ENCODE assay signal across 22 cellular contexts in genomic region chr14:72554994-72555608, GRCh38.
DNase-seq lines count a peak whose midpoint lies in the region; ATAC-seq and TF ChIP-seq lines count a peak whose summit lies in the region.
"Had no signal": no experiment of that assay in that cellular context is flagged by ENCODE, and none has a peak within 500 bp of the region (broad histone marks: within the 10 kb centered on the region; RNA-seq: fewer than 3 reads in every experiment).

No MANE protein-coding gene starts in this region.

- in situ Hi-C loops in brain microvascular endothelial cell (cut with HindIII; ENCODE audit: low pct_ligation_motif_present, low sequenced_read_pairs), result no loop called here

- peak; percentile 37 for TF ChIP-seq CTCF in left ventricle myocardium inferior (IDR thresholded peaks at IDR 0.05; ENCODE audit: borderline replicate concordance)
- peak in 3 of 12 donors; percentile 7 to 22 (median 8) for TF ChIP-seq CTCF in heart left ventricle (IDR thresholded peaks at IDR 0.05)
- peak; percentile 23 for TF ChIP-seq CTCF in brain microvascular endothelial cell (IDR thresholded peaks at IDR 0.05; ENCODE audit: low read depth, low read length, missing control alignments)
- TF ChIP-seq CTCF in hepatocyte (IDR thresholded peaks at IDR 0.05; ENCODE audit: poor library complexity), result peak; percentile 3
- TF ChIP-seq CTCF in tibial artery (IDR thresholded peaks at IDR 0.05), result no peak

- H3K36me3 ChIP-seq in left ventricle myocardium inferior (no peaks in the 10 kb centered on the region), heart left ventricle (no peaks in the 10 kb centered on the region), brain microvascular endothelial cell (replicated peaks) (no peaks in the 10 kb centered on the region), hepatocyte (replicated peaks; ENCODE audit: insufficient read depth, low read depth) (no peaks in the 10 kb centered on the region), tibial artery (no peaks in the 10 kb centered on the region)
- H3K36me3 ChIP-seq: gastrocnemius medialis had no signal

- DNase-seq in left ventricle myocardium inferior (no peak), heart left ventricle (no peak), brain microvascular endothelial cell (no peak), hepatocyte (ENCODE audit: low spot score) (no peak), tibial artery (no peak)
- DNase-seq: activated CD4-positive, alpha-beta T cell treated with anti-CD3 and anti-CD28 coated beads for 36 hours; activated naive CD4-positive, alpha-beta T cell treated with Interleukin-2 at 50 U/mL for 16 hours; activated T-cell treated with anti-CD3 and anti-CD28 coated beads, Interleukin-2, amount 50 U/mL, for 48 hours; effector CD4-positive, alpha-beta T cell; gastrocnemius medialis; H7; KG1; mesendoderm; naive thymus-derived CD4-positive, alpha-beta T cell; NCI-H1436 treated with DMSO at 0.1 percent for 48 hours; NCI-H2171; OCI-M1; Right ventricle myocardium superior had no signal

- no peak overlapping the region for H3K4me2 ChIP-seq in hepatocyte

- no peaks in the 10 kb centered on the region for H3K79me2 ChIP-seq in hepatocyte

- H4K20me1 ChIP-seq in hepatocyte (ENCODE audit: insufficient read depth, poor library complexity, severe bottlenecking), result no peaks in the 10 kb centered on the region

- H3K9me3 ChIP-seq in left ventricle myocardium inferior (replicated peaks) (no peaks in the 10 kb centered on the region), heart left ventricle (no peaks in the 10 kb centered on the region), hepatocyte (ENCODE audit: low read depth) (no peaks in the 10 kb centered on the region), tibial artery (no peaks in the 10 kb centered on the region)
- H3K9me3 ChIP-seq: gastrocnemius medialis had no signal

- H3K9me2 ChIP-seq in hepatocyte (replicated peaks; ENCODE audit: insufficient read depth), result no peaks in the 10 kb centered on the region

- intact Hi-C loops in left ventricle myocardium inferior (cut with micrococcal nuclease) (no loop called here), heart left ventricle (cut with DNase I) (no loop called here), tibial artery (cut with DNase I; ENCODE audit: low total_unique reads) (no loop called here)

- no peak for TF ChIP-seq POLR2A in heart left ventricle (IDR thresholded peaks at IDR 0.05)

- 79 to 93% (median 88%) methylated on average over 4 to 5 of the region's 5 CpGs for WGBS in heart left ventricle, 4 donors
- 90% methylated on average over 5 of the region's 5 CpGs for WGBS in hepatocyte (ENCODE audit: low lambda C conversion rate, missing lambda C conversion rate)

- no peak for ATAC-seq in heart left ventricle
- no peak for ATAC-seq in HG02759 (IDR thresholded peaks at IDR 0.05; ENCODE audit: unreplicated experiment)
- no peak for ATAC-seq in GM19463 (IDR thresholded peaks at IDR 0.05; ENCODE audit: unreplicated experiment)
- no peak for ATAC-seq in GM18858 (IDR thresholded peaks at IDR 0.05; ENCODE audit: unreplicated experiment)
- ATAC-seq: activated CD4-positive, alpha-beta T cell treated with anti-CD3 and anti-CD28 coated beads for 36 hours; esophagus mucosa; gastrocnemius medialis; naive thymus-derived CD4-positive, alpha-beta T cell had no signal

- peaks cover 28% of the 10 kb centered on the region for H3K4me1 ChIP-seq in left ventricle myocardium inferior
- peaks cover 0 to 19% (median 5%) of the 10 kb centered on the region in 12 donors for H3K4me1 ChIP-seq in heart left ventricle
- no peaks in the 10 kb centered on the region for H3K4me1 ChIP-seq in hepatocyte (ENCODE audit: insufficient read depth)
- peaks cover 0 to 52% (median 46%) of the 10 kb centered on the region in 4 donors for H3K4me1 ChIP-seq in tibial artery

- H2AFZ ChIP-seq in hepatocyte, result no peak overlapping the region

- H3K27me3 ChIP-seq in left ventricle myocardium inferior (ENCODE audit: low read depth) (peaks cover 12% of the 10 kb centered on the region), heart left ventricle (peaks cover 0 to 3% (median 0%) of the 10 kb centered on the region in 9 donors), brain microvascular endothelial cell (replicated peaks) (no peaks in the 10 kb centered on the region), hepatocyte (peaks cover 3% of the 10 kb centered on the region), tibial artery (no peaks in the 10 kb centered on the region)
- H3K27me3 ChIP-seq: gastrocnemius medialis had no signal

- H3K27ac ChIP-seq in left ventricle myocardium inferior (replicated peaks) (no peak overlapping the region), heart left ventricle (no peak overlapping the region), brain microvascular endothelial cell (no peak overlapping the region), hepatocyte (no peak overlapping the region), tibial artery (peak overlapping the region; percentile 66 to 67)
- H3K27ac ChIP-seq: gastrocnemius medialis had no signal

- H3K4me3 ChIP-seq in left ventricle myocardium inferior (no peak overlapping the region), heart left ventricle (no peak overlapping the region), brain microvascular endothelial cell (ENCODE audit: low read depth, low read length) (no peak overlapping the region), hepatocyte (no peak overlapping the region), tibial artery (no peak overlapping the region)
- H3K4me3 ChIP-seq: gastrocnemius medialis had no signal

Comparison
In these comparisons a context has a peak if more than half of its experiments do, and no peak if none do; other contexts are left out.
1. H3K27ac ChIP-seq: peak in tibial artery (2 of 2); none in left ventricle myocardium inferior (single experiment), heart left ventricle (0 of 12), brain microvascular endothelial cell (single experiment) and hepatocyte (single experiment).
2. CTCF ChIP-seq: peak in left ventricle myocardium inferior (single experiment), brain microvascular endothelial cell (single experiment) and hepatocyte (single experiment); none in tibial artery (0 of 2).